ENCODE assay signal across 8 cellular contexts in the genomic region with DNA sequence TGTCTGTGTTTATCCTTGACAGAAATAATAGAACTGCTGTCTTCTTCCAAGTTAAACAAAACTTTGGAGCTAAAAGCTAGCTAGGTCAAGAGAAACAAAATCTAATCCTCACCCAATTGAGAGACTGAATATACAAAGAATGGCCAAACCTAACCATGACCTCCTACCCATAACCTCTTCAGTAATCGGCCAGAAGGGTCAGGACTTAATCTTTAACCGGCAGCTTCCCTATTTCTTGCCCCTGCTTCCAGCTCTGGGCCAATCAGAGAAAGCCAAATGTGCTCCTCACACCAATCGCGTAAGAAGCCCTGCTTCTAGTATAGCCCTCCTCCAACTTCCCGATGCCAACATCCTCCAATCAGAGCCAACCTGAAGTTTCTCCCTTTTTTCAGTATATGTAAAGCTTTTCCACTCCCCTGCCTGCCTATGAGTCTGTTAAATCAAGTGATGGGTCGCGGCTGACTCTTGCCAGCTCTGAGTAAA. TPM values are rescaled to one million over a fixed set of nuclear protein-coding genes. Genes with fewer than 3 reads are reported as not detected.
A peak's percentile ranks its signal among the peaks of the same experiment; 100 is the strongest.
DNase-seq lines count a peak whose midpoint lies in the region; ATAC-seq and TF ChIP-seq lines count a peak whose summit lies in the region.

No MANE protein-coding gene starts in this region.

- H3K4me1 Mint-ChIP-seq in naive B cell: peaks cover 39 to 47% (median 45%) of the 10 kb centered on the region in 3 donors
- peaks cover 11 to 39% of the 10 kb centered on the region in 2 donors for H3K4me1 Mint-ChIP-seq in stimulated activated naive B cell treated with anti-CD40 and anti-IgM and Interleukin-4, amounts not matched to agents 10 μg/mL and 1 μg/mL and 100 μg/mL, for 72 hours

- no peak for TF ChIP-seq CTCF in fibroblast of mammary gland (conservative IDR thresholded peaks at IDR 0.05; ENCODE audit: control insufficient read depth, insufficient read depth, low read depth, low read length)

- H3K9me3 Mint-ChIP-seq in naive B cell: no peaks in the 10 kb centered on the region
- H3K9me3 Mint-ChIP-seq in stimulated activated naive B cell treated with anti-CD40 and anti-IgM and Interleukin-4, amounts not matched to agents 10 μg/mL and 1 μg/mL and 100 μg/mL, for 72 hours: no peaks in the 10 kb centered on the region

- DNase-seq in AML-193 (lab: John Stamatoyannopoulos, UW) (peak; percentile 98), fibroblast of mammary gland (ENCODE audit: low read depth) (peak; percentile 90), naive B cell (peak; percentile 81)
- DNase-seq in activated T-helper 1 cell treated with anti-CD3 and anti-CD28 coated beads, Interleukin-2, amount 50 U/mL, for 16 hours (ENCODE audit: low read depth in 1 of 2, low spot score in 1 of 2): peak; percentile 9 to 42
- DNase-seq in stimulated activated naive B cell treated with anti-CD40 and anti-IgM and Interleukin-4, amounts not matched to agents 10 μg/mL and 1 μg/mL and 100 μg/mL, for 72 hours: peak; percentile 78

- peak overlapping the region; percentile 94 to 100 (median 100) for H3K4me3 Mint-ChIP-seq in naive B cell
- H3K4me3 Mint-ChIP-seq in stimulated activated naive B cell treated with anti-CD40 and anti-IgM and Interleukin-4, amounts not matched to agents 10 μg/mL and 1 μg/mL and 100 μg/mL, for 72 hours: peak overlapping the region; percentile 99

- H3K4me3 ChIP-seq in fibroblast of mammary gland (ENCODE audit: control insufficient read depth, low read depth, low read length): peak overlapping the region; percentile 95

- H3K36me3 Mint-ChIP-seq in naive B cell: peaks cover 0 to 14% of the 10 kb centered on the region in 2 donors
- H3K36me3 Mint-ChIP-seq in stimulated activated naive B cell treated with anti-CD40 and anti-IgM and Interleukin-4, amounts not matched to agents 10 μg/mL and 1 μg/mL and 100 μg/mL, for 72 hours: peaks cover 18 to 21% of the 10 kb centered on the region in 2 donors

- peak overlapping the region; percentile 99 to 100 (median 99) for H3K27ac Mint-ChIP-seq in naive B cell
- peak overlapping the region; percentile 100 for H3K27ac Mint-ChIP-seq in stimulated activated naive B cell treated with anti-CD40 and anti-IgM and Interleukin-4, amounts not matched to agents 10 μg/mL and 1 μg/mL and 100 μg/mL, for 72 hours

- ATAC-seq in GM19023 (IDR thresholded peaks at IDR 0.05; ENCODE audit: unreplicated experiment): peak; percentile 61
- peak; percentile 56 for ATAC-seq in HG03280 (IDR thresholded peaks at IDR 0.05; ENCODE audit: unreplicated experiment)
- ATAC-seq in naive B cell (ENCODE audit: low read depth in 2 of 2): peak; percentile 43 to 47
- ATAC-seq in stimulated activated naive B cell treated with anti-CD40 and anti-IgM and Interleukin-4, amounts not matched to agents 10 μg/mL and 1 μg/mL and 100 μg/mL, for 72 hours (replicated peaks): peak; percentile 72 to 75

- no peaks in the 10 kb centered on the region for H3K27me3 Mint-ChIP-seq in naive B cell
- H3K27me3 Mint-ChIP-seq in stimulated activated naive B cell treated with anti-CD40 and anti-IgM and Interleukin-4, amounts not matched to agents 10 μg/mL and 1 μg/mL and 100 μg/mL, for 72 hours: no peaks in the 10 kb centered on the region

TF ChIP-seq in PFSK-1, 5 proteins besides CTCF, POLR2A, EP300 and RAD21:
- TF ChIP-seq, protein P1, sequence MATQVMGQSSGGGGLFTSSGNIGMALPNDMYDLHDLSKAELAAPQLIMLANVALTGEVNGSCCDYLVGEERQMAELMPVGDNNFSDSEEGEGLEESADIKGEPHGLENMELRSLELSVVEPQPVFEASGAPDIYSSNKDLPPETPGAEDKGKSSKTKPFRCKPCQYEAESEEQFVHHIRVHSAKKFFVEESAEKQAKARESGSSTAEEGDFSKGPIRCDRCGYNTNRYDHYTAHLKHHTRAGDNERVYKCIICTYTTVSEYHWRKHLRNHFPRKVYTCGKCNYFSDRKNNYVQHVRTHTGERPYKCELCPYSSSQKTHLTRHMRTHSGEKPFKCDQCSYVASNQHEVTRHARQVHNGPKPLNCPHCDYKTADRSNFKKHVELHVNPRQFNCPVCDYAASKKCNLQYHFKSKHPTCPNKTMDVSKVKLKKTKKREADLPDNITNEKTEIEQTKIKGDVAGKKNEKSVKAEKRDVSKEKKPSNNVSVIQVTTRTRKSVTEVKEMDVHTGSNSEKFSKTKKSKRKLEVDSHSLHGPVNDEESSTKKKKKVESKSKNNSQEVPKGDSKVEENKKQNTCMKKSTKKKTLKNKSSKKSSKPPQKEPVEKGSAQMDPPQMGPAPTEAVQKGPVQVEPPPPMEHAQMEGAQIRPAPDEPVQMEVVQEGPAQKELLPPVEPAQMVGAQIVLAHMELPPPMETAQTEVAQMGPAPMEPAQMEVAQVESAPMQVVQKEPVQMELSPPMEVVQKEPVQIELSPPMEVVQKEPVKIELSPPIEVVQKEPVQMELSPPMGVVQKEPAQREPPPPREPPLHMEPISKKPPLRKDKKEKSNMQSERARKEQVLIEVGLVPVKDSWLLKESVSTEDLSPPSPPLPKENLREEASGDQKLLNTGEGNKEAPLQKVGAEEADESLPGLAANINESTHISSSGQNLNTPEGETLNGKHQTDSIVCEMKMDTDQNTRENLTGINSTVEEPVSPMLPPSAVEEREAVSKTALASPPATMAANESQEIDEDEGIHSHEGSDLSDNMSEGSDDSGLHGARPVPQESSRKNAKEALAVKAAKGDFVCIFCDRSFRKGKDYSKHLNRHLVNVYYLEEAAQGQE (IDR thresholded peaks at IDR 0.05; ENCODE audit: insufficient read depth in 1 of 2, low read depth in 2 of 2, low read length in 2 of 2): no peak
- peak; percentile 39; the same call in 1 of the 2 replicates for TF ChIP-seq POLR2AphosphoS5 (IDR thresholded peaks at IDR 0.05; ENCODE audit: low read depth, low read length)

RNA-seq across cellular contexts. Expression of a gene that starts 1.7 kb away (rescaled TPM):
- polyA plus RNA-seq in PFSK-1 (2012; ENCODE audit: insufficient read length, low read depth): 10.7 TPM
- polyA plus RNA-seq in naive B cell (ENCODE audit: low read depth in 6 of 6): 100 to 1,000 TPM in 5 of 6 donors, 10 to 100 TPM in 1; 71.3 to 140 (median 124) TPM

Comparison
In these comparisons a context has a peak if more than half of its experiments do, and no peak if none do; other contexts are left out.
1. Peak in every context shown above with its lines: DNase-seq, ATAC-seq and H3K4me3 ChIP-seq.
2. DNase-seq: peak in every context shown above with its lines; median percentile 98 in AML-193; 90 in fibroblast of mammary gland; 81 in naive B cell; 78 in stimulated activated naive B cell treated with anti-CD40 and anti-IgM and Interleukin-4, amounts not matched to agents 10 μg/mL and 1 μg/mL and 100 μg/mL, for 72 hours; 26 in activated T-helper 1 cell treated with anti-CD3 and anti-CD28 coated beads, Interleukin-2, amount 50 U/mL, for 16 hours.